ENCODE assay signal across 27 cellular contexts in the genomic region with DNA sequence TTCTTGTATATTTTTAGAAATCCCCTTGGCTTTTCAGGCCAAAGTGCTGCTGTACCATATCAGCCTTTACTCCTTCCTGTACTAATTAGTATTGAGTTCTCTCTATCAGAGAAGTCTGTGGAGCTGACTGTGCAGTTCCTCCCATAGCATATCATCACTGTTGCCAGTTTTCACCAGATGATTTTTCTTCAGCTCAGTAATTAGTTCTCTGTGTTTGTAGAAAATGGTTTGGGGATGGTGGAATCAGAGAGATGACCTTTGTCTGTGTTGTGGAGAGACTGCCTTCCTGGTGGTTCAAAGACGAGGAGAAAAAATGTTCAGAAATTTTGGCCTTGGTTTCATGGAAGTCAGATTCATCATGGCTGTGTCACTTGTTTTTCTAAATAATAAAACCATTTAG.
"Had no signal": no experiment of that assay in that cellular context is flagged by ENCODE, and none has a peak within 500 bp of the region (broad histone marks: within the 10 kb centered on the region; RNA-seq: fewer than 3 reads in every experiment).

No MANE protein-coding gene starts in this region.

- H3K9me3 ChIP-seq: thyroid gland, upper lobe of right lung had no signal

- H3K4me3 ChIP-seq: heart right ventricle, left ventricle myocardium inferior, right atrium auricular region, stomach, thyroid gland, upper lobe of right lung had no signal

- H3K36me3 ChIP-seq: heart right ventricle, left ventricle myocardium inferior, right atrium auricular region, stomach, thyroid gland, upper lobe of right lung had no signal

- DNase-seq: activated CD4-positive, alpha-beta memory T cell treated with anti-CD3 and anti-CD28 coated beads for 36 hours; activated CD4-positive, alpha-beta T cell treated with anti-CD3 and anti-CD28 coated beads for 4 hours; activated CD8-positive, alpha-beta memory T cell treated with anti-CD3 and anti-CD28 coated beads, Interleukin-2, amount 50 U/mL, for 4 hours; activated gamma-delta T cell; activated naive CD4-positive, alpha-beta T cell treated with anti-CD3 and anti-CD28 coated beads, Interleukin-2, amount 10 ng/mL, durations not matched to agents 7 days and 5 days; activated naive CD8-positive, alpha-beta T cell treated with anti-CD3 and anti-CD28 coated beads, Interleukin-2, amount 10 ng/mL, durations not matched to agents 7 days and 5 days; activated T-cell treated with anti-CD3 and anti-CD28 coated beads, Interleukin-2, amount 50 U/mL, for 24 hours; caudate nucleus; cortex of kidney; effector memory CD8-positive, alpha-beta T cell; foreskin melanocyte; heart right ventricle; left ventricle myocardium inferior; midbrain; naive thymus-derived CD4-positive, alpha-beta T cell; occipital lobe; stimulated activated CD4-positive, alpha-beta T cell treated with anti-CD3 and anti-CD28 coated beads, Interleukin-15, amount 100 ng/mL, for 24 hours; stimulated activated CD4-positive, alpha-beta T cell treated with anti-CD3 and anti-CD28 coated beads, Interleukin-2, amount 100 ng/mL, for 24 hours; stimulated activated naive B cell treated with anti-CD40 and anti-IgM and Interleukin-4, amounts not matched to agents 10 μg/mL and 1 μg/mL and 100 μg/mL, for 72 hours; stomach; T-helper 9 cell; thyroid gland; upper lobe of right lung had no signal

- H3K4me1 ChIP-seq: left ventricle myocardium inferior, right atrium auricular region, stomach, thyroid gland, upper lobe of right lung had no signal

- FAIRE-seq: endothelial cell of umbilical vein, TTC549 had no signal

- ATAC-seq: effector memory CD8-positive, alpha-beta T cell; heart right ventricle; naive thymus-derived CD4-positive, alpha-beta T cell; stimulated activated naive B cell treated with anti-CD40 and anti-IgM and Interleukin-4, amounts not matched to agents 10 μg/mL and 1 μg/mL and 100 μg/mL, for 72 hours; upper lobe of right lung had no signal

- H3K27me3 ChIP-seq: heart right ventricle, right atrium auricular region, stomach, thyroid gland, upper lobe of right lung had no signal

- H3K27ac ChIP-seq: heart right ventricle, left ventricle myocardium inferior, right atrium auricular region, stomach, thyroid gland, upper lobe of right lung, VCaP had no signal
